8 cellular contexts compared by ENCODE assay signal in the genomic region with DNA sequence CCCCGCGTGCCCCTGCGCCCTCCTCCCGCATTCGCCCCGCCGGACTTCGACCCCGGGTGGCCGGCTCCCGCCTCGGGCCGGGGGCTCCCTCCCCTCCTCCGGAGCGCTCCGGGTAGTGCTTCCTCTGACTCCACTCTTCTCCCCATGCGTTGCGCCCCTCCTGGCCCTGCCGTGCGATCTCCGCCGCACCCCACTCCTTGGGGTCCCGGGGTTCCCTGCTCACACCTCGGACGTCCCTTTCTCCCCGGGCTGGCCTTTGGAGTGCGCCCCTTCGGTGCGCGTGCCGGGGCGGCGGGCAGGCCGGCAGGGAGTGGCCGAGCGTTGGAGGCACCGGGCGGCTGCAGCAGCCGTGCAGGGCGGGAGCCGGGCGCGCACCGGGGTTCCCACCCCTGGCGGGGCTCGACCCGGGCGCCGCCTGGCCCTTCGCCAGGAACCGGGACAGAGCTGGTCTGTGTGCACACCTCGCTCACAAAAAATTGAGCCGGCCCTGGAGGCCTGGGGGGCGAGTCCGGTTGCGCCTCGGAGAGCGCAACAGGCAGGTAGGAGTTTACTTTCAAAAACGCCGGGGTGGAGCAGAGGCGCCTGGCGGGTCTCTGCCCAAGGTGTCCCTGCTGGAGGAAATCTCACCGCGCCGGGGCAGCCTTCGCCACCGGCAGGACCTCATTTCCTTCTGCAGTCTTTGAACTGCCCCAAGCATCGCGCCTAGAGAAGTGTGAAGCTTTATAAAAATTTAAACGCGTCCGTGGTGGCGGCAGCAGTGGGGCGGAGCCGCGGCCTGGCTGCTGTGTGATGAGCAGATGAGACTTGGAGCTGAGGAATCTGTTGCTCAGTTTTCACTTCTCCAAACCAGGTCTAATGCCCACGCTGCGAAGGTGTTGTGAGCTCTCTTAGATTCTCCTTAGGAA. TPM values are rescaled to one million over a fixed set of nuclear protein-coding genes. Genes with fewer than 3 reads are reported as not detected.
DNase-seq lines count a peak whose midpoint lies in the region; ATAC-seq and TF ChIP-seq lines count a peak whose summit lies in the region.

No MANE protein-coding gene starts in this region.

- WGBS in liver: under 1% methylated on average over 78 of the region's 78 CpGs

- no peaks in the 10 kb centered on the region; the same call in 1 of the 2 replicates for H3K9me3 ChIP-seq in SK-N-MC (ENCODE audit: low read depth, low read length)
- no peaks in the 10 kb centered on the region for H3K9me3 ChIP-seq in liver (ENCODE audit: control insufficient read depth in 4 of 4, low read length in 3 of 4)

- H3K27me3 ChIP-seq in liver (ENCODE audit: control insufficient read depth in 4 of 4, insufficient read depth in 4 of 4, low read length in 3 of 4): no peaks in the 10 kb centered on the region

- H3K9ac ChIP-seq in SK-N-MC (ENCODE audit: insufficient read length): peak overlapping the region; percentile 64
- H3K9ac ChIP-seq in liver (ENCODE audit: low read depth in 1 of 2, low read length in 2 of 2): peak overlapping the region in 1 of 2 donors; percentile 14

- DNase-seq in NK-92 treated with Interleukin-12 subunit alpha and Interleukin-12 subunit beta, amount 100 ng/mL, for 24 hours (lab: John Stamatoyannopoulos, UW): peak; percentile 56
- DNase-seq in NK-92 (lab: John Stamatoyannopoulos, UW; ENCODE audit: unreplicated experiment) (no peak), HuH-7 (ENCODE audit: low spot score) (peak; percentile 61), SK-N-MC (ENCODE audit: low read depth, low spot score) (no peak), choroid plexus epithelial cell (ENCODE audit: low read depth) (peak; percentile 48)

- peak; percentile 51 for ATAC-seq in GM21737 (IDR thresholded peaks at IDR 0.05; ENCODE audit: unreplicated experiment)
- peak; percentile 70 for ATAC-seq in stimulated activated memory B cell treated with anti-CD40 and anti-IgM and Interleukin-4, amounts not matched to agents 10 μg/mL and 1 μg/mL and 100 μg/mL, for 72 hours

- TF ChIP-seq CTCF in choroid plexus epithelial cell (conservative IDR thresholded peaks at IDR 0.05; ENCODE audit: low read depth, low read length) (peak; percentile 25), liver (IDR thresholded peaks at IDR 0.05; ENCODE audit: low read depth, low read length, missing input control) (no peak)

- H3K4me3 ChIP-seq in SK-N-MC: peak overlapping the region; percentile 89
- H3K4me3 ChIP-seq in choroid plexus epithelial cell (ENCODE audit: low read depth, low read length): peak overlapping the region; percentile 73
- H3K4me3 ChIP-seq in liver (ENCODE audit: low read depth in 1 of 3, low read length in 3 of 3): peak overlapping the region; percentile 66 to 92 (median 69)

- H3K4me1 ChIP-seq in liver (ENCODE audit: control insufficient read depth in 4 of 4, insufficient read depth in 4 of 4, low read length in 3 of 4): peaks cover 0 to 25% (median 6%) of the 10 kb centered on the region in 4 donors

- no peak overlapping the region for H3K27ac ChIP-seq in SK-N-MC
- peak overlapping the region; percentile 35 to 60 for H3K27ac ChIP-seq in liver (ENCODE audit: low read depth in 1 of 2, low read length in 2 of 2)

- H3K36me3 Mint-ChIP-seq in stimulated activated memory B cell treated with anti-CD40 and anti-IgM and Interleukin-4, amounts not matched to agents 10 μg/mL and 1 μg/mL and 100 μg/mL, for 72 hours: peaks cover 12% of the 10 kb centered on the region

- H3K4me1 Mint-ChIP-seq in stimulated activated memory B cell treated with anti-CD40 and anti-IgM and Interleukin-4, amounts not matched to agents 10 μg/mL and 1 μg/mL and 100 μg/mL, for 72 hours: peaks cover 15% of the 10 kb centered on the region

- H3K4me3 Mint-ChIP-seq in stimulated activated memory B cell treated with anti-CD40 and anti-IgM and Interleukin-4, amounts not matched to agents 10 μg/mL and 1 μg/mL and 100 μg/mL, for 72 hours: peak overlapping the region; percentile 71

- H3K36me3 ChIP-seq in SK-N-MC (ENCODE audit: insufficient read depth, low read length): no peaks in the 10 kb centered on the region
- H3K36me3 ChIP-seq in liver (ENCODE audit: control insufficient read depth in 4 of 4, insufficient read depth in 3 of 4, low read depth in 1 of 4, low read length in 3 of 4): no peaks in the 10 kb centered on the region

- peaks cover 30% of the 10 kb centered on the region for H3K27me3 Mint-ChIP-seq in stimulated activated memory B cell treated with anti-CD40 and anti-IgM and Interleukin-4, amounts not matched to agents 10 μg/mL and 1 μg/mL and 100 μg/mL, for 72 hours

- no peak for TF ChIP-seq RAD21 in liver (IDR thresholded peaks at IDR 0.05)

- no peak overlapping the region for H3K27ac Mint-ChIP-seq in stimulated activated memory B cell treated with anti-CD40 and anti-IgM and Interleukin-4, amounts not matched to agents 10 μg/mL and 1 μg/mL and 100 μg/mL, for 72 hours

- peaks cover 13% of the 10 kb centered on the region for H3K9me3 Mint-ChIP-seq in stimulated activated memory B cell treated with anti-CD40 and anti-IgM and Interleukin-4, amounts not matched to agents 10 μg/mL and 1 μg/mL and 100 μg/mL, for 72 hours

TF ChIP-seq in liver, 16 proteins besides CTCF, POLR2A, EP300 and RAD21:
- TF ChIP-seq RXRA (IDR thresholded peaks at IDR 0.05) (no peak), ATF3 (IDR thresholded peaks at IDR 0.05) (no peak), FOXA1 (IDR thresholded peaks at IDR 0.05) (no peak), YY1 (IDR thresholded peaks at IDR 0.05) (no peak), HNF4A (conservative IDR thresholded peaks at IDR 0.05) (peak; percentile 0 to 29), ZBTB33 (IDR thresholded peaks at IDR 0.05) (no peak), MAX (IDR thresholded peaks at IDR 0.05) (no peak)

RNA-seq across cellular contexts. Expression of gene VANGL1, which starts 0.7 kb away (rescaled TPM):
- 1 to 10 TPM; 4.3 to 6.8 TPM for total RNA-seq in liver
- polyA plus RNA-seq in liver: 1 to 10 TPM; 2.5 to 2.8 TPM

Comparison
In these comparisons a context has a peak if more than half of its experiments do, and no peak if none do; other contexts are left out.
1. DNase-seq: peak in NK-92 treated with Interleukin-12 subunit alpha and Interleukin-12 subunit beta, amount 100 ng/mL, for 24 hours (single experiment), HuH-7 (single experiment) and choroid plexus epithelial cell (single experiment); none in NK-92 (single experiment) and SK-N-MC (single experiment).
2. Peak in every context shown above with its lines, with median percentiles within 50 percentile points of each other: H3K4me3 ChIP-seq.